Comparison of ENCODE assay signal across 19 cellular contexts in the genomic region with DNA sequence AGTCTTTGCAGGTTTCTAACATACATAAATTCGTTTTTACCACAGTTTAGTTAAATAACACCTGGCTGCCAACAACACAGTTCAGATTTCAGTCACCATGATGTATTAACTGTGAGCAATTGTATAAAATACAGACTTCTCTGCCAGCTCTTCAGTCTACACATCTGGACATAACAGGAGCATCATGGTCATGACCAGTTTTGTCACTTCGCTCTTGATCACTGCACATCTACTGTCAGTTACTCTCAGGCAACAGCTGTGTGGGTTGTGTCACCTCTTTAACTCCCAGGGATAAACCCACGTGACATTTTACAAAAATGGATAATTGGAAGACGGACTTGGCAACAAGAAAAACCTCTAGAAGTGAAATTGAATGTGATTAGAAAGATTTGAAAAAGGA. TPM values are rescaled to one million over a fixed set of nuclear protein-coding genes. Genes with fewer than 3 reads are reported as not detected.
DNase-seq lines count a peak whose midpoint lies in the region; ATAC-seq, FAIRE-seq and TF ChIP-seq lines count a peak whose summit lies in the region.
"Had no signal": no experiment of that assay in that cellular context is flagged by ENCODE, and none has a peak within 500 bp of the region (broad histone marks: within the 10 kb centered on the region; RNA-seq: fewer than 3 reads in every experiment).

No MANE protein-coding gene starts in this region.

- DNase-seq in activated CD8-positive, alpha-beta T cell treated with anti-CD3 and anti-CD28 coated beads for 36 hours = no peak
- no peak for DNase-seq in activated CD8-positive, alpha-beta T cell treated with anti-CD3 and anti-CD28 coated beads, Interleukin-2, amount 10 ng/mL, durations not matched to agents 7 days and 5 days
- DNase-seq in HTR-8/SVneo (ENCODE audit: insufficient read length, low spot score) (no peak), left cardiac atrium (no peak), RKO (ENCODE audit: low spot score) (no peak)
- DNase-seq in natural killer cell treated with Interleukin-12 subunit alpha and Interleukin-12 subunit beta and Interleukin-15 and Interleukin-18, amount 100 ng/mL, for 72 hours (ENCODE audit: low spot score) = no peak
- no peak for DNase-seq in stimulated activated naive CD4-positive, alpha-beta T cell (lab: John Stamatoyannopoulos, UW)
- DNase-seq: Caco-2; EL; NCI-H1417 treated with DMSO at 0.1 percent for 48 hours; NCI-H2029; NCI-H2171; NCI-H446; NK-92 treated with Interleukin-12 subunit alpha and Interleukin-12 subunit beta, amount 100 ng/mL, for 24 hours; OCI-M1 had no signal

- no peaks in the 10 kb centered on the region for H3K9me3 Mint-ChIP-seq in activated CD8-positive, alpha-beta T cell treated with anti-CD3 and anti-CD28 coated beads for 36 hours
- no peaks in the 10 kb centered on the region for H3K9me3 Mint-ChIP-seq in activated CD8-positive, alpha-beta T cell treated with anti-CD3 and anti-CD28 coated beads, Interleukin-2, amount 10 ng/mL, durations not matched to agents 7 days and 5 days (ENCODE audit: insufficient read depth)
- H3K9me3 Mint-ChIP-seq in activated naive CD8-positive, alpha-beta T cell (ENCODE audit: low read depth) = no peaks in the 10 kb centered on the region
- H3K9me3 Mint-ChIP-seq in natural killer cell treated with Interleukin-12 subunit alpha and Interleukin-12 subunit beta and Interleukin-15 and Interleukin-18, amount 100 ng/mL, for 72 hours = no peaks in the 10 kb centered on the region

- H3K36me3 Mint-ChIP-seq in activated CD8-positive, alpha-beta T cell treated with anti-CD3 and anti-CD28 coated beads for 36 hours (ENCODE audit: low read depth) = peaks cover 35% of the 10 kb centered on the region
- peaks cover 33% of the 10 kb centered on the region for H3K36me3 Mint-ChIP-seq in activated CD8-positive, alpha-beta T cell treated with anti-CD3 and anti-CD28 coated beads, Interleukin-2, amount 10 ng/mL, durations not matched to agents 7 days and 5 days (ENCODE audit: low read depth)
- peaks cover 2% of the 10 kb centered on the region for H3K36me3 Mint-ChIP-seq in activated naive CD8-positive, alpha-beta T cell
- H3K36me3 Mint-ChIP-seq in natural killer cell treated with Interleukin-12 subunit alpha and Interleukin-12 subunit beta and Interleukin-15 and Interleukin-18, amount 100 ng/mL, for 72 hours = no peaks in the 10 kb centered on the region

- no peak for TF ChIP-seq CTCF in activated CD8-positive, alpha-beta T cell treated with anti-CD3 and anti-CD28 coated beads for 36 hours (IDR thresholded peaks at IDR 0.05)

- intact Hi-C loops in activated CD8-positive, alpha-beta T cell treated with anti-CD3 and anti-CD28 coated beads for 36 hours (cut with micrococcal nuclease) = no loop called here
- intact Hi-C loops in left cardiac atrium (cut with DNase I) = no loop called here

- H3K27me3 Mint-ChIP-seq in activated CD8-positive, alpha-beta T cell treated with anti-CD3 and anti-CD28 coated beads for 36 hours = no peaks in the 10 kb centered on the region
- H3K27me3 Mint-ChIP-seq in activated CD8-positive, alpha-beta T cell treated with anti-CD3 and anti-CD28 coated beads, Interleukin-2, amount 10 ng/mL, durations not matched to agents 7 days and 5 days (ENCODE audit: low read depth) = no peaks in the 10 kb centered on the region
- H3K27me3 Mint-ChIP-seq in activated naive CD8-positive, alpha-beta T cell = no peaks in the 10 kb centered on the region
- no peaks in the 10 kb centered on the region for H3K27me3 Mint-ChIP-seq in natural killer cell treated with Interleukin-12 subunit alpha and Interleukin-12 subunit beta and Interleukin-15 and Interleukin-18, amount 100 ng/mL, for 72 hours

- POLR2A ChIA-PET in activated CD8-positive, alpha-beta T cell treated with anti-CD3 and anti-CD28 coated beads for 36 hours (lab: Charles Lee) = interaction anchor here (1.3 kb wide), 1 partner anchor 47 kb away, joined by 6 read pairs; no protein-coding TSS in a partner anchor
- POLR2A ChIA-PET in activated CD8-positive, alpha-beta T cell treated with anti-CD3 and anti-CD28 coated beads, Interleukin-2, amount 10 ng/mL, durations not matched to agents 7 days and 5 days (lab: Charles Lee) = interaction anchor here (2.1 to 2.9 kb wide), 2 partner anchors 31 to 48 kb away, joined by 7 to 8 read pairs; no protein-coding TSS in a partner anchor

- H3K4me3 Mint-ChIP-seq in activated CD8-positive, alpha-beta T cell treated with anti-CD3 and anti-CD28 coated beads for 36 hours = no peak overlapping the region
- H3K4me3 Mint-ChIP-seq in activated CD8-positive, alpha-beta T cell treated with anti-CD3 and anti-CD28 coated beads, Interleukin-2, amount 10 ng/mL, durations not matched to agents 7 days and 5 days = no peak overlapping the region
- no peak overlapping the region for H3K4me3 Mint-ChIP-seq in activated naive CD8-positive, alpha-beta T cell
- H3K4me3 Mint-ChIP-seq in natural killer cell treated with Interleukin-12 subunit alpha and Interleukin-12 subunit beta and Interleukin-15 and Interleukin-18, amount 100 ng/mL, for 72 hours = no peak overlapping the region

- FAIRE-seq in HTR-8/SVneo (lab: Jason Lieb, UNC) = peak; percentile 33
- FAIRE-seq: A204.1, K562 had no signal

- CTCF ChIA-PET in activated CD8-positive, alpha-beta T cell treated with anti-CD3 and anti-CD28 coated beads for 36 hours (lab: Charles Lee) = interaction anchor here (0.8 to 1.1 kb wide), 3 partner anchors 46 to 242 kb away, joined by 3 to 4 read pairs (median 3); no protein-coding TSS in a partner anchor
- CTCF ChIA-PET in activated CD8-positive, alpha-beta T cell treated with anti-CD3 and anti-CD28 coated beads, Interleukin-2, amount 10 ng/mL, durations not matched to agents 7 days and 5 days (lab: Charles Lee) = interaction anchor here (1.0 to 7.2 kb wide), 2 partner anchors 24 to 46 kb away, joined by 3 to 120 read pairs; no protein-coding TSS in a partner anchor

- H3K27ac Mint-ChIP-seq in activated CD8-positive, alpha-beta T cell treated with anti-CD3 and anti-CD28 coated beads for 36 hours = peak overlapping the region; percentile 52
- H3K27ac Mint-ChIP-seq in activated CD8-positive, alpha-beta T cell treated with anti-CD3 and anti-CD28 coated beads, Interleukin-2, amount 10 ng/mL, durations not matched to agents 7 days and 5 days = no peak overlapping the region
- peak overlapping the region; percentile 89 for H3K27ac Mint-ChIP-seq in activated naive CD8-positive, alpha-beta T cell
- peak overlapping the region; percentile 19 to 44 for H3K27ac Mint-ChIP-seq in natural killer cell treated with Interleukin-12 subunit alpha and Interleukin-12 subunit beta and Interleukin-15 and Interleukin-18, amount 100 ng/mL, for 72 hours

- ATAC-seq in activated CD8-positive, alpha-beta T cell treated with anti-CD3 and anti-CD28 coated beads for 36 hours = peak; percentile 30
- ATAC-seq in activated CD8-positive, alpha-beta T cell treated with anti-CD3 and anti-CD28 coated beads, Interleukin-2, amount 10 ng/mL, durations not matched to agents 7 days and 5 days = no peak
- no peak for ATAC-seq in natural killer cell treated with Interleukin-12 subunit alpha and Interleukin-12 subunit beta and Interleukin-15 and Interleukin-18, amount 100 ng/mL, for 72 hours
- ATAC-seq in left cardiac atrium = no peak
- ATAC-seq: K562 had no signal

- H3K4me1 Mint-ChIP-seq in activated CD8-positive, alpha-beta T cell treated with anti-CD3 and anti-CD28 coated beads for 36 hours (ENCODE audit: low read depth) = peaks cover 54% of the 10 kb centered on the region
- peaks cover 41% of the 10 kb centered on the region for H3K4me1 Mint-ChIP-seq in activated CD8-positive, alpha-beta T cell treated with anti-CD3 and anti-CD28 coated beads, Interleukin-2, amount 10 ng/mL, durations not matched to agents 7 days and 5 days (ENCODE audit: low read depth)
- peaks cover 44% of the 10 kb centered on the region for H3K4me1 Mint-ChIP-seq in activated naive CD8-positive, alpha-beta T cell (ENCODE audit: low read depth)
- peaks cover 22 to 37% of the 10 kb centered on the region in 2 donors for H3K4me1 Mint-ChIP-seq in natural killer cell treated with Interleukin-12 subunit alpha and Interleukin-12 subunit beta and Interleukin-15 and Interleukin-18, amount 100 ng/mL, for 72 hours (ENCODE audit: low read depth in 2 of 2)

RNA-seq across cellular contexts. Expression of a gene that starts 30.3 kb away (rescaled TPM):
- 100 to 1,000 TPM; 419 to 432 TPM for total RNA-seq in activated CD8-positive, alpha-beta T cell treated with anti-CD3 and anti-CD28 coated beads for 36 hours
- 100 to 1,000 TPM; 667 to 675 TPM for total RNA-seq in activated CD8-positive, alpha-beta T cell treated with anti-CD3 and anti-CD28 coated beads, Interleukin-2, amount 10 ng/mL, durations not matched to agents 7 days and 5 days
- total RNA-seq in natural killer cell treated with Interleukin-12 subunit alpha and Interleukin-12 subunit beta and Interleukin-15 and Interleukin-18, amount 100 ng/mL, for 72 hours = 10 to 100 TPM; 67.8 to 85.0 TPM
- total RNA-seq in left cardiac atrium = 1 to 10 TPM; 2.8 to 4.4 TPM
- total RNA-seq: H4 had no signal

RNA-seq across cellular contexts. Expression of a gene that starts 40.3 kb away (rescaled TPM):
- 10 to 100 TPM; 56.5 to 57.3 TPM for total RNA-seq in activated CD8-positive, alpha-beta T cell treated with anti-CD3 and anti-CD28 coated beads for 36 hours
- 10 to 100 TPM; 34.4 to 35.2 TPM for total RNA-seq in activated CD8-positive, alpha-beta T cell treated with anti-CD3 and anti-CD28 coated beads, Interleukin-2, amount 10 ng/mL, durations not matched to agents 7 days and 5 days
- 10 to 100 TPM; 32.2 to 48.3 TPM for total RNA-seq in natural killer cell treated with Interleukin-12 subunit alpha and Interleukin-12 subunit beta and Interleukin-15 and Interleukin-18, amount 100 ng/mL, for 72 hours
- total RNA-seq in left cardiac atrium = 10 to 100 TPM; 50.0 to 61.9 TPM

Comparison
In these comparisons a context has a peak if more than half of its experiments do, and no peak if none do; other contexts are left out.
1. RNA of a gene that starts 30.3 kb away (total RNA-seq): 667 to 675 TPM in activated CD8-positive, alpha-beta T cell treated with anti-CD3 and anti-CD28 coated beads, Interleukin-2, amount 10 ng/mL, durations not matched to agents 7 days and 5 days, 419 to 432 TPM in activated CD8-positive, alpha-beta T cell treated with anti-CD3 and anti-CD28 coated beads for 36 hours and 67.8 to 85.0 TPM in natural killer cell treated with Interleukin-12 subunit alpha and Interleukin-12 subunit beta and Interleukin-15 and Interleukin-18, amount 100 ng/mL, for 72 hours; 2.8 to 4.4 TPM in left cardiac atrium; every median in the first group is over 10 times any median in the second.